18 cellular contexts compared by ENCODE assay signal in genomic region chr15:51865291-51865690, GRCh38. TPM values are rescaled to one million over a fixed set of nuclear protein-coding genes. Genes with fewer than 3 reads are reported as not detected.
A peak's percentile ranks its signal among the peaks of the same experiment; 100 is the strongest.
DNase-seq lines count a peak whose midpoint lies in the region; ATAC-seq, FAIRE-seq and TF ChIP-seq lines count a peak whose summit lies in the region.
"Had no signal": no experiment of that assay in that cellular context is flagged by ENCODE, and none has a peak within 500 bp of the region (broad histone marks: within the 10 kb centered on the region; RNA-seq: fewer than 3 reads in every experiment).

No MANE protein-coding gene starts in this region.

- peaks cover 73% of the 10 kb centered on the region for H3K79me2 ChIP-seq in astrocyte (ENCODE audit: insufficient read depth, low read length)

- ATAC-seq in GM21619 (IDR thresholded peaks at IDR 0.05; ENCODE audit: unreplicated experiment): no peak

- H3K27ac Mint-ChIP-seq in activated naive CD4-positive, alpha-beta T cell treated with anti-CD3 and anti-CD28 coated beads for 36 hours: peak overlapping the region; percentile 3
- no peak overlapping the region for H3K27ac Mint-ChIP-seq in activated naive CD4-positive, alpha-beta T cell treated with anti-CD3 and anti-CD28 coated beads, Interleukin-2, amount 10 ng/mL, durations not matched to agents 7 days and 5 days
- H3K27ac Mint-ChIP-seq in HFFc6 (peak overlapping the region; percentile 82; the same call in 1 of the 2 replicates), astrocyte (ENCODE audit: unreplicated experiment) (peak overlapping the region; percentile 56)

- H3K27ac ChIP-seq in astrocyte (ENCODE audit: low read depth, low read length): no peak overlapping the region
- H3K27ac ChIP-seq in neutrophil: peak overlapping the region; percentile 72
- H3K27ac ChIP-seq in suprapubic skin: no peak overlapping the region

- no peak for TF ChIP-seq CTCF in HFFc6 (IDR thresholded peaks at IDR 0.05)
- no peak for TF ChIP-seq CTCF in astrocyte (IDR thresholded peaks at IDR 0.05; ENCODE audit: insufficient read depth, low read depth, low read length)
- no peak for TF ChIP-seq CTCF in neutrophil (IDR thresholded peaks at IDR 0.05)
- TF ChIP-seq CTCF in suprapubic skin (IDR thresholded peaks at IDR 0.05): no peak

- H3K4me1 Mint-ChIP-seq in activated naive CD4-positive, alpha-beta T cell treated with anti-CD3 and anti-CD28 coated beads for 36 hours (ENCODE audit: low read depth): peaks cover 51% of the 10 kb centered on the region
- H3K4me1 Mint-ChIP-seq in activated naive CD4-positive, alpha-beta T cell treated with anti-CD3 and anti-CD28 coated beads, Interleukin-2, amount 10 ng/mL, durations not matched to agents 7 days and 5 days: peaks cover 38% of the 10 kb centered on the region
- H3K4me1 Mint-ChIP-seq in HFFc6 (ENCODE audit: low read depth): peaks cover 88% of the 10 kb centered on the region
- peaks cover 34% of the 10 kb centered on the region for H3K4me1 Mint-ChIP-seq in astrocyte (ENCODE audit: low read depth, unreplicated experiment)

- CTCF ChIA-PET in activated naive CD4-positive, alpha-beta T cell treated with anti-CD3 and anti-CD28 coated beads for 36 hours (lab: Charles Lee): interaction anchor here (0.9 to 2.9 kb wide), 2 partner anchors 13 to 24 kb away, joined by 3 to 8 read pairs; no protein-coding TSS in a partner anchor
- CTCF ChIA-PET in activated naive CD4-positive, alpha-beta T cell treated with anti-CD3 and anti-CD28 coated beads, Interleukin-2, amount 10 ng/mL, durations not matched to agents 7 days and 5 days (lab: Charles Lee): no interaction called here

- H3K4me3 ChIP-seq in astrocyte (ENCODE audit: insufficient read depth, low read depth, low read length) (no peak overlapping the region), neutrophil (ENCODE audit: low read depth in 1 of 2, low read length in 1 of 2) (no peak overlapping the region), suprapubic skin (no peak overlapping the region)

- H3K36me3 Mint-ChIP-seq in activated naive CD4-positive, alpha-beta T cell treated with anti-CD3 and anti-CD28 coated beads for 36 hours (ENCODE audit: low read depth): peaks cover 38% of the 10 kb centered on the region
- peaks cover 51% of the 10 kb centered on the region for H3K36me3 Mint-ChIP-seq in activated naive CD4-positive, alpha-beta T cell treated with anti-CD3 and anti-CD28 coated beads, Interleukin-2, amount 10 ng/mL, durations not matched to agents 7 days and 5 days
- peaks cover 53% of the 10 kb centered on the region for H3K36me3 Mint-ChIP-seq in HFFc6 (ENCODE audit: low read depth)
- H3K36me3 Mint-ChIP-seq in astrocyte (ENCODE audit: low read depth, unreplicated experiment): peaks cover 27% of the 10 kb centered on the region

- H3K9me3 ChIP-seq in astrocyte (ENCODE audit: insufficient read depth, low read depth, low read length) (no peaks in the 10 kb centered on the region), neutrophil (no peaks in the 10 kb centered on the region), suprapubic skin (no peaks in the 10 kb centered on the region)

- TF ChIP-seq EP300 in suprapubic skin (IDR thresholded peaks at IDR 0.05): no peak

- intact Hi-C loops in activated naive CD4-positive, alpha-beta T cell treated with anti-CD3 and anti-CD28 coated beads for 36 hours (cut with micrococcal nuclease): no loop called here

- no peaks in the 10 kb centered on the region for H3K27me3 Mint-ChIP-seq in activated naive CD4-positive, alpha-beta T cell treated with anti-CD3 and anti-CD28 coated beads for 36 hours (ENCODE audit: low read depth)
- no peaks in the 10 kb centered on the region for H3K27me3 Mint-ChIP-seq in activated naive CD4-positive, alpha-beta T cell treated with anti-CD3 and anti-CD28 coated beads, Interleukin-2, amount 10 ng/mL, durations not matched to agents 7 days and 5 days
- H3K27me3 Mint-ChIP-seq in HFFc6 (ENCODE audit: insufficient read depth) (peaks cover 1% of the 10 kb centered on the region; the same call in 1 of the 2 replicates), astrocyte (ENCODE audit: low read depth, unreplicated experiment) (no peaks in the 10 kb centered on the region)

- no peak for DNase-seq in activated naive CD4-positive, alpha-beta T cell treated with anti-CD3 and anti-CD28 coated beads for 36 hours
- no peak for DNase-seq in activated naive CD4-positive, alpha-beta T cell treated with anti-CD3 and anti-CD28 coated beads, Interleukin-2, amount 10 ng/mL, durations not matched to agents 7 days and 5 days
- no peak for DNase-seq in HFFc6
- no peak for DNase-seq in astrocyte (ENCODE audit: low read depth)
- no peak for DNase-seq in suprapubic skin (ENCODE audit: low spot score in 2 of 2)
- no peak for DNase-seq in NCI-H774 (lab: John Stamatoyannopoulos, UW)
- DNase-seq: Calu3, NCI-H1048, NCI-H146, NCI-H2081 treated with DMSO at 0.1 percent for 48 hours, NCI-H2227 treated with DMSO at 0.1 percent for 48 hours, NCI-H524 treated with DMSO at 0.1 percent for 48 hours, RPMI8226 had no signal

- peaks cover 17% of the 10 kb centered on the region for H3K4me1 ChIP-seq in astrocyte (ENCODE audit: insufficient read depth, low read length)
- peaks cover 53 to 59% of the 10 kb centered on the region in 2 experiments for H3K4me1 ChIP-seq in neutrophil (ENCODE audit: control insufficient read depth in 1 of 2, insufficient read depth in 1 of 2, low read depth in 1 of 2, low read length in 1 of 2)
- peaks cover 7% of the 10 kb centered on the region for H3K4me1 ChIP-seq in suprapubic skin

- H3K4me2 ChIP-seq in astrocyte (ENCODE audit: low read length): no peak overlapping the region

- FAIRE-seq in astrocyte (lab: Jason Lieb, UNC): no peak
- FAIRE-seq: A204.1, GM18507 had no signal

- no peaks in the 10 kb centered on the region for H3K9me3 Mint-ChIP-seq in activated naive CD4-positive, alpha-beta T cell treated with anti-CD3 and anti-CD28 coated beads for 36 hours
- no peaks in the 10 kb centered on the region for H3K9me3 Mint-ChIP-seq in activated naive CD4-positive, alpha-beta T cell treated with anti-CD3 and anti-CD28 coated beads, Interleukin-2, amount 10 ng/mL, durations not matched to agents 7 days and 5 days
- no peaks in the 10 kb centered on the region for H3K9me3 Mint-ChIP-seq in HFFc6
- H3K9me3 Mint-ChIP-seq in astrocyte (ENCODE audit: unreplicated experiment): no peaks in the 10 kb centered on the region
- H3K9me3 Mint-ChIP-seq: CD14-positive monocyte had no signal

- no peak overlapping the region for H2AFZ ChIP-seq in astrocyte (ENCODE audit: low read depth, low read length)

- H3K4me3 Mint-ChIP-seq in activated naive CD4-positive, alpha-beta T cell treated with anti-CD3 and anti-CD28 coated beads for 36 hours: no peak overlapping the region
- no peak overlapping the region for H3K4me3 Mint-ChIP-seq in activated naive CD4-positive, alpha-beta T cell treated with anti-CD3 and anti-CD28 coated beads, Interleukin-2, amount 10 ng/mL, durations not matched to agents 7 days and 5 days
- no peak overlapping the region for H3K4me3 Mint-ChIP-seq in HFFc6
- no peak overlapping the region for H3K4me3 Mint-ChIP-seq in astrocyte (ENCODE audit: unreplicated experiment)
- H3K4me3 Mint-ChIP-seq: CD14-positive monocyte had no signal

- no peak overlapping the region for H3K9ac ChIP-seq in astrocyte (ENCODE audit: low read length)

- no peak for TF ChIP-seq POLR2A in suprapubic skin (IDR thresholded peaks at IDR 0.05)

- H4K20me1 ChIP-seq in astrocyte (ENCODE audit: insufficient read depth, low read length): peaks cover 19% of the 10 kb centered on the region

- H3K27me3 ChIP-seq in astrocyte (ENCODE audit: insufficient read depth, low read length): no peaks in the 10 kb centered on the region
- no peaks in the 10 kb centered on the region for H3K27me3 ChIP-seq in neutrophil
- H3K27me3 ChIP-seq in suprapubic skin: no peaks in the 10 kb centered on the region

- H3K36me3 ChIP-seq in astrocyte (ENCODE audit: insufficient read depth, low read length) (peaks cover 30% of the 10 kb centered on the region), neutrophil (peaks cover 45% of the 10 kb centered on the region), suprapubic skin (peaks cover 24% of the 10 kb centered on the region)

RNA-seq across cellular contexts. Expression of gene TMOD3, which starts 35.8 kb away (rescaled TPM):
- 10 to 100 TPM; 45.9 to 52.8 TPM for total RNA-seq in activated naive CD4-positive, alpha-beta T cell treated with anti-CD3 and anti-CD28 coated beads for 36 hours
- total RNA-seq in HFFc6 (2021; fragmentation: NEBNext Ultra II Directional; extraction: Animal tissue kit (Norgen Biotek cat#: 25700)): 10 to 100 TPM; 56.4 to 68.8 (median 59.9) TPM
- 65.2 TPM in 2 replicates for total RNA-seq in astrocyte
- total RNA-seq in suprapubic skin: 10 to 100 TPM; 31.2 to 37.4 (median 36.7) TPM
